Comparison of ENCODE assay signal across 8 cellular contexts in genomic region chr10:101818958-101819633, GRCh38. TPM values are rescaled to one million over a fixed set of nuclear protein-coding genes. Genes with fewer than 3 reads are reported as not detected.
DNase-seq lines count a peak whose midpoint lies in the region; ATAC-seq and TF ChIP-seq lines count a peak whose summit lies in the region.

No MANE protein-coding gene starts in this region.

- H3K27ac ChIP-seq in CD4-positive, CD25-positive, alpha-beta regulatory T cell (ENCODE audit: insufficient read depth, low read length, poor library complexity, severe bottlenecking): peak overlapping the region; percentile 91
- H3K27ac ChIP-seq in rectal smooth muscle tissue (ENCODE audit: low read depth, low read length): peak overlapping the region; percentile 96

- H3K4me1 Mint-ChIP-seq in CD4-positive, CD25-positive, alpha-beta regulatory T cell: peaks cover 19 to 47% (median 26%) of the 10 kb centered on the region in 4 donors
- H3K4me1 Mint-ChIP-seq in WTC11: peaks cover 18% of the 10 kb centered on the region

- peaks cover 0 to 1% (median 0%) of the 10 kb centered on the region in 7 donors for H3K9me3 Mint-ChIP-seq in CD4-positive, CD25-positive, alpha-beta regulatory T cell
- no peaks in the 10 kb centered on the region for H3K9me3 Mint-ChIP-seq in WTC11

- CTCF ChIA-PET in WTC11 (lab: Charles Lee): interaction anchor here (1.0 to 8.4 kb wide), 16 partner anchors 10 to 413 kb away, joined by 3 to 89 read pairs (median 10); partner anchors contain the start of genes KCNIP2 and NPM3

- no peak for TF ChIP-seq CTCF in WTC11 (IDR thresholded peaks at IDR 0.05)

- no peaks in the 10 kb centered on the region for H3K36me3 ChIP-seq in CD4-positive, CD25-positive, alpha-beta regulatory T cell (ENCODE audit: control insufficient read depth, insufficient read depth, low read length)
- peaks cover 2% of the 10 kb centered on the region for H3K36me3 ChIP-seq in rectal smooth muscle tissue (ENCODE audit: control insufficient read depth, insufficient read depth, low read length)

- peak overlapping the region; percentile 96 for H3K4me3 ChIP-seq in CD4-positive, CD25-positive, alpha-beta regulatory T cell (ENCODE audit: low read depth, low read length)
- peak overlapping the region; percentile 72 for H3K4me3 ChIP-seq in rectal smooth muscle tissue (ENCODE audit: low read length)

- H3K27me3 ChIP-seq in CD4-positive, CD25-positive, alpha-beta regulatory T cell (ENCODE audit: control insufficient read depth, insufficient read depth, low read length): no peaks in the 10 kb centered on the region
- H3K27me3 ChIP-seq in rectal smooth muscle tissue (ENCODE audit: control insufficient read depth, insufficient read depth, low read length): no peaks in the 10 kb centered on the region

- DNase-seq in CD4-positive, CD25-positive, alpha-beta regulatory T cell: peak in 1 of 3 donors; percentile 23
- peak; percentile 28 for DNase-seq in WTC11 (ENCODE audit: low spot score)
- peak in 28 of 42 donors; percentile 36 to 76 (median 50) for DNase-seq in head of caudate nucleus
- no peak for DNase-seq in NCI-H345 treated with DMSO at 0.1 percent for 48 hours (lab: John Stamatoyannopoulos, UW; ENCODE audit: unreplicated experiment)
- DNase-seq in stimulated activated CD4-positive, alpha-beta T cell treated with anti-CD3 and anti-CD28 coated beads, Interleukin-2, amount 100 ng/mL, for 48 hours: no peak

- H3K27me3 Mint-ChIP-seq in CD4-positive, CD25-positive, alpha-beta regulatory T cell: peaks cover 5% of the 10 kb centered on the region
- H3K27me3 Mint-ChIP-seq in WTC11 (ENCODE audit: low read depth): no peaks in the 10 kb centered on the region

- peak overlapping the region; percentile 97 to 99 (median 99) for H3K27ac Mint-ChIP-seq in CD4-positive, CD25-positive, alpha-beta regulatory T cell
- H3K27ac Mint-ChIP-seq in WTC11: peak overlapping the region; percentile 92

- no peaks in the 10 kb centered on the region for H3K9me3 ChIP-seq in CD4-positive, CD25-positive, alpha-beta regulatory T cell (ENCODE audit: control insufficient read depth in 2 of 2, low read length in 2 of 2)

- H3K4me3 Mint-ChIP-seq in CD4-positive, CD25-positive, alpha-beta regulatory T cell: peak overlapping the region; percentile 90 to 100 (median 98)
- peak overlapping the region; percentile 88 for H3K4me3 Mint-ChIP-seq in WTC11

- H3K4me1 ChIP-seq in CD4-positive, CD25-positive, alpha-beta regulatory T cell (ENCODE audit: control insufficient read depth, insufficient read depth, low read length, poor library complexity, severe bottlenecking): peaks cover 39% of the 10 kb centered on the region
- H3K4me1 ChIP-seq in rectal smooth muscle tissue (ENCODE audit: control insufficient read depth, insufficient read depth, low read length): peaks cover 11% of the 10 kb centered on the region

- POLR2A ChIA-PET in WTC11 (lab: Charles Lee): interaction anchor here (0.5 to 3.2 kb wide), 12 partner anchors 10 to 1100 kb away, joined by 3 to 34 read pairs (median 4); partner anchors contain the start of gene ARMH3

- H3K36me3 Mint-ChIP-seq in CD4-positive, CD25-positive, alpha-beta regulatory T cell: peaks cover 20% of the 10 kb centered on the region
- no peaks in the 10 kb centered on the region for H3K36me3 Mint-ChIP-seq in WTC11

- peak; percentile 22 to 32 for ATAC-seq in CD4-positive, CD25-positive, alpha-beta regulatory T cell (ENCODE audit: low read depth in 2 of 2)
- peak; percentile 11 for ATAC-seq in GM19023 (IDR thresholded peaks at IDR 0.05; ENCODE audit: unreplicated experiment)
- peak; percentile 18 for ATAC-seq in HG03159 (IDR thresholded peaks at IDR 0.05; ENCODE audit: unreplicated experiment)
- peak; percentile 36 for ATAC-seq in WTC11

- intact Hi-C loops in head of caudate nucleus (cut with DNase I): no loop called here

- H3K9ac ChIP-seq in rectal smooth muscle tissue (ENCODE audit: low read length): no peak overlapping the region

TF ChIP-seq in WTC11, 78 proteins besides CTCF, POLR2A, EP300 and RAD21 (continues in another document):
- TF ChIP-seq ARID4B (CRISPR knock-in tag; IDR thresholded peaks at IDR 0.05; ENCODE audit: borderline replicate concordance): no peak
- no peak for TF ChIP-seq ELF4 (CRISPR knock-in tag; IDR thresholded peaks at IDR 0.05; ENCODE audit: low read depth)
- TF ChIP-seq, protein P1, sequence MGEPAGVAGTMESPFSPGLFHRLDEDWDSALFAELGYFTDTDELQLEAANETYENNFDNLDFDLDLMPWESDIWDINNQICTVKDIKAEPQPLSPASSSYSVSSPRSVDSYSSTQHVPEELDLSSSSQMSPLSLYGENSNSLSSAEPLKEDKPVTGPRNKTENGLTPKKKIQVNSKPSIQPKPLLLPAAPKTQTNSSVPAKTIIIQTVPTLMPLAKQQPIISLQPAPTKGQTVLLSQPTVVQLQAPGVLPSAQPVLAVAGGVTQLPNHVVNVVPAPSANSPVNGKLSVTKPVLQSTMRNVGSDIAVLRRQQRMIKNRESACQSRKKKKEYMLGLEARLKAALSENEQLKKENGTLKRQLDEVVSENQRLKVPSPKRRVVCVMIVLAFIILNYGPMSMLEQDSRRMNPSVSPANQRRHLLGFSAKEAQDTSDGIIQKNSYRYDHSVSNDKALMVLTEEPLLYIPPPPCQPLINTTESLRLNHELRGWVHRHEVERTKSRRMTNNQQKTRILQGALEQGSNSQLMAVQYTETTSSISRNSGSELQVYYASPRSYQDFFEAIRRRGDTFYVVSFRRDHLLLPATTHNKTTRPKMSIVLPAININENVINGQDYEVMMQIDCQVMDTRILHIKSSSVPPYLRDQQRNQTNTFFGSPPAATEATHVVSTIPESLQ (CRISPR knock-in tag; IDR thresholded peaks at IDR 0.05): no peak
- no peak for TF ChIP-seq NR3C1 (CRISPR knock-in tag; conservative IDR thresholded peaks at IDR 0.05; ENCODE audit: low read depth)
- TF ChIP-seq PRRX2 (CRISPR knock-in tag; IDR thresholded peaks at IDR 0.05): no peak
- TF ChIP-seq ATF1 (CRISPR knock-in tag; IDR thresholded peaks at IDR 0.05): no peak
- no peak for TF ChIP-seq STAT6 (CRISPR knock-in tag; conservative IDR thresholded peaks at IDR 0.05; ENCODE audit: low read depth)
- TF ChIP-seq GRHL2 (CRISPR knock-in tag; IDR thresholded peaks at IDR 0.05; ENCODE audit: insufficient replicate concordance, severe bottlenecking): no peak

RNA-seq across cellular contexts. Expression of gene OGA, which starts 0.9 kb away (rescaled TPM):
- 442 TPM for total RNA-seq in CD4-positive, CD25-positive, alpha-beta regulatory T cell
- polyA plus RNA-seq in CD4-positive, CD25-positive, alpha-beta regulatory T cell: 10 to 100 TPM; 36.7 to 42.2 (median 41.3) TPM
- total RNA-seq in WTC11 (2021): 110 to 111 TPM (median 110 TPM) in 3 replicates

RNA-seq across cellular contexts. Expression of gene KCNIP2, which starts 24.5 kb away (rescaled TPM):
- 1.6 TPM for total RNA-seq in CD4-positive, CD25-positive, alpha-beta regulatory T cell
- under 1 TPM in 1 of 4 donors, not detected in 3; 0.08 TPM for polyA plus RNA-seq in CD4-positive, CD25-positive, alpha-beta regulatory T cell
- 4.5 to 5.4 TPM (median 5.2 TPM) in 3 replicates for total RNA-seq in WTC11 (2021)

RNA-seq across cellular contexts. Expression of gene NPM3, which starts 35.9 kb away (rescaled TPM):
- total RNA-seq in CD4-positive, CD25-positive, alpha-beta regulatory T cell: 7.3 TPM
- 1 to 10 TPM; 3.1 to 4.5 (median 3.1) TPM for polyA plus RNA-seq in CD4-positive, CD25-positive, alpha-beta regulatory T cell
- total RNA-seq in WTC11 (2021): 223 to 260 TPM (median 229 TPM) in 3 replicates

RNA-seq across cellular contexts. Expression of gene FGF8, which starts 43.2 kb away (rescaled TPM):
- not detected for total RNA-seq in CD4-positive, CD25-positive, alpha-beta regulatory T cell
- polyA plus RNA-seq in CD4-positive, CD25-positive, alpha-beta regulatory T cell: not detected
- total RNA-seq in WTC11 (2021): 14.0 to 28.9 TPM (median 16.4 TPM) in 3 replicates

Comparison
In these comparisons a context has a peak if more than half of its experiments do, and no peak if none do; other contexts are left out.
1. DNase-seq: peak in WTC11 (single experiment) and head of caudate nucleus (28 of 42); none in NCI-H345 treated with DMSO at 0.1 percent for 48 hours (single experiment) and stimulated activated CD4-positive, alpha-beta T cell treated with anti-CD3 and anti-CD28 coated beads, Interleukin-2, amount 100 ng/mL, for 48 hours (0 of 2).
2. RNA of gene NPM3, which starts 35.9 kb away (total RNA-seq): 223 to 260 TPM in WTC11; 7.3 TPM in CD4-positive, CD25-positive, alpha-beta regulatory T cell (single experiment); every median in the first group is over 10 times any median in the second.
3. Peak in every context shown above with its lines, with median percentiles within 50 percentile points of each other: ATAC-seq.